21 cellular contexts compared by ENCODE assay signal in the genomic region with DNA sequence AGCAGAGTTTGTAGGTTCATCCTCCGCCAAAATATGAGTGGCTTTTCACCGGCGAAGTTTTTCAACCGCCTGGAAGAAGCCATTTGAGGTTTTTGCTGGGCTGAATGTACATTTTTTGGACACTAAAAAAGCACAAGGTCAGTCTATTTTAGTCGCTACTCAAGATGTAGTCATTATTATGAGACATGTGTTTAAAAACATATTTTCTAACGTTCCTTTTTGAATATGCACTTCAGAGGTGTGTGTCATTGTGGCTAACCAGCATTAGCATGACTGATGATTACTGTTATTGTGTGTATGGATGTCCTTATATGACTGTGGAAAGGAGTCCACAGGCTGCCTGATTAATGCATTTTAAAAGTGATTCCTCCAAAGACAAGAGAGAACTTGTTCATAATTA.
DNase-seq lines count a peak whose midpoint lies in the region; ATAC-seq and TF ChIP-seq lines count a peak whose summit lies in the region.
"Had no signal": no experiment of that assay in that cellular context is flagged by ENCODE, and none has a peak within 500 bp of the region (broad histone marks: within the 10 kb centered on the region; RNA-seq: fewer than 3 reads in every experiment).

No MANE protein-coding gene starts in this region.

- H3K4me3 ChIP-seq in epithelial cell of esophagus (ENCODE audit: low read length) (no peak overlapping the region), sigmoid colon (no peak overlapping the region)
- H3K4me3 ChIP-seq: MG63, spleen, thoracic aorta had no signal

- no peaks in the 10 kb centered on the region for H3K4me1 ChIP-seq in sigmoid colon
- H3K4me1 ChIP-seq: spleen had no signal

- H3K9me3 ChIP-seq in sigmoid colon = no peaks in the 10 kb centered on the region
- H3K9me3 ChIP-seq: MG63, spleen, thoracic aorta had no signal

- no peak for TF ChIP-seq EP300 in sigmoid colon (IDR thresholded peaks at IDR 0.05)

- DNase-seq in EL = peak; percentile 70
- DNase-seq in RKO (ENCODE audit: low spot score) = peak; percentile 0
- DNase-seq in epithelial cell of esophagus (ENCODE audit: low read depth) = peak; percentile 94
- DNase-seq in myocyte (ENCODE audit: low read depth) = peak; percentile 40
- DNase-seq in sigmoid colon = no peak
- no peak for DNase-seq in stimulated activated CD4-positive, alpha-beta T cell treated with anti-CD3 and anti-CD28 coated beads, Interleukin-2, amount 100 ng/mL, for 48 hours
- DNase-seq: activated CD4-positive, CD25-positive, alpha-beta regulatory T cell; activated naive CD8-positive, alpha-beta T cell treated with anti-CD3 and anti-CD28 coated beads, Interleukin-2, amount 50 U/mL, for 24 hours; cerebellar nuclear complex; endodermal cell; MG63; naive thymus-derived CD4-positive, alpha-beta T cell; NCI-H1694; NCI-H345; NK-92 treated with Interleukin-12 subunit alpha and Interleukin-12 subunit beta, amount 100 ng/mL, for 24 hours; spleen had no signal

- TF ChIP-seq CTCF in epithelial cell of esophagus (IDR thresholded peaks at IDR 0.05; ENCODE audit: insufficient read depth, low read depth, low read length, missing control alignments) (no peak), sigmoid colon (IDR thresholded peaks at IDR 0.05) (no peak)

- no peaks in the 10 kb centered on the region for H3K36me3 ChIP-seq in sigmoid colon
- H3K36me3 ChIP-seq: MG63, spleen, thoracic aorta had no signal

- ATAC-seq in GM19397 (IDR thresholded peaks at IDR 0.05; ENCODE audit: unreplicated experiment) (no peak), GM19324 (IDR thresholded peaks at IDR 0.05; ENCODE audit: low FRiP score, unreplicated experiment) (no peak)
- ATAC-seq: activated naive CD8-positive, alpha-beta T cell treated with anti-CD3 and anti-CD28 coated beads, Interleukin-2, amount 50 U/mL, for 24 hours; activated T-helper 17 cell treated with anti-CD3 and anti-CD28 coated beads, Interleukin-2, amount 50 U/mL, for 72 hours; naive thymus-derived CD4-positive, alpha-beta T cell; Right ventricle myocardium inferior had no signal

- 89 to 90% methylated on average over 6 of the region's 6 CpGs for WGBS in sigmoid colon, 2 donors

- no peaks in the 10 kb centered on the region for H3K27me3 ChIP-seq in sigmoid colon
- H3K27me3 ChIP-seq: MG63, spleen had no signal

- no peak overlapping the region for H3K27ac ChIP-seq in sigmoid colon
- H3K27ac ChIP-seq: spleen, thoracic aorta had no signal

- intact Hi-C loops in sigmoid colon (cut with DNase I) = no loop called here

- TF ChIP-seq POLR2A in sigmoid colon (IDR thresholded peaks at IDR 0.05) = no peak

Comparison
In these comparisons a context has a peak if more than half of its experiments do, and no peak if none do; other contexts are left out.
1. DNase-seq: peak in EL (single experiment), RKO (single experiment), epithelial cell of esophagus (single experiment) and myocyte (single experiment); none in sigmoid colon (single experiment) and stimulated activated CD4-positive, alpha-beta T cell treated with anti-CD3 and anti-CD28 coated beads, Interleukin-2, amount 100 ng/mL, for 48 hours (0 of 2).